ENCODE assay signal across 16 cellular contexts in the genomic region with DNA sequence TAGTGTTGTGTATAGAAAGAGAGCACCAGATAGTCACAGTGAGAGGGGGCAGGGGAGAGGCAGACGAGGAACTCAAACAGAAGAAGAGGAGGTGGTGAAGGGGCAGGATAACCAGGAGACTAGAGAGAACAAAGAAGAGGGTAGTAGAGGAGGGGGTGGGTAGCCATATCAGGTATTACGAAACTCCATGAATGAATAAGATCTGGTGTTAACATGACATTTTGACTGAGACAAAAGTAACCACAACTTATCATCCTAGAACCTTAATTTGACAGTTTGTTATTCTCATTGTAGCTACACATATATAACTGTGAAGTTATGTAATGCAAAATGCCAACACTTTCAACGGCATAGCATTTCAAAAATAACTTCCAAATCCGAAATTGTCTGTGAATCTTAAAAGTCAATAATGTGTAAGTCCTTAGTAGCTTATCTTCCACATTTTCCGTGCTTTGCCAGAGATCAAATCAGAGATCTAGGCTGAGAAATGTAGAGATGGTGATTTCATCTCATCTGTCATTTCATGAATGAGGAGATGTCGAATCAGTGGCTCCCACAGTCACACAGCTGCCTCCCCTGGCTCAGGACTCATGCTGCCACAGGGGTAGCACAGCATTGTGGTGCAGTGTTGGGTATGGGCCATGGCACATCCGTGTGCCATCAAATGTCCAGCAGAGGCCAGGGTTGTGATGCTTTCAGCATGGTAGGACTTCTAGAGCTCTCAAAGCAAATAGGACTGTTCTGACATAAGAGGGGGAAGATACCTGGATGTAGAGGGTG.
DNase-seq lines count a peak whose midpoint lies in the region; ATAC-seq and TF ChIP-seq lines count a peak whose summit lies in the region.
"Had no signal": no experiment of that assay in that cellular context is flagged by ENCODE, and none has a peak within 500 bp of the region (broad histone marks: within the 10 kb centered on the region; RNA-seq: fewer than 3 reads in every experiment).

No MANE protein-coding gene starts in this region.

- no peaks in the 10 kb centered on the region for H3K4me1 ChIP-seq in BE2C
- H3K4me1 ChIP-seq: heart left ventricle had no signal

- no peaks in the 10 kb centered on the region; the same call in 1 of the 2 replicates for H3K27me3 ChIP-seq in BE2C
- H3K27me3 ChIP-seq: heart left ventricle had no signal

- H3K27me3 Mint-ChIP-seq in natural killer cell treated with Interleukin-12 subunit alpha and Interleukin-12 subunit beta and Interleukin-15 and Interleukin-18, amount 100 ng/mL, for 72 hours, result peaks cover 0 to 11% of the 10 kb centered on the region in 2 donors
- no peaks in the 10 kb centered on the region for H3K27me3 Mint-ChIP-seq in natural killer cell (ENCODE audit: low read depth in 2 of 2)
- peaks cover 4% of the 10 kb centered on the region for H3K27me3 Mint-ChIP-seq in activated naive CD8-positive, alpha-beta T cell treated with anti-CD3 and anti-CD28 coated beads for 36 hours
- H3K27me3 Mint-ChIP-seq: activated naive CD4-positive, alpha-beta T cell treated with anti-CD3 and anti-CD28 coated beads, Interleukin-2, amount 50 U/mL, for 24 hours had no signal

- peak; percentile 53 to 80 for ATAC-seq in natural killer cell treated with Interleukin-12 subunit alpha and Interleukin-12 subunit beta and Interleukin-15 and Interleukin-18, amount 100 ng/mL, for 72 hours
- ATAC-seq in natural killer cell (no peak), HG02852 (IDR thresholded peaks at IDR 0.05; ENCODE audit: unreplicated experiment) (peak; percentile 61), HG03025 (IDR thresholded peaks at IDR 0.05; ENCODE audit: low FRiP score, unreplicated experiment) (no peak)
- peak; percentile 85 for ATAC-seq in stimulated activated naive CD8-positive, alpha-beta T cell treated with anti-CD3 and anti-CD28 coated beads, Interleukin-15, Interleukin-2, amounts not matched to agents 100 U/mL and 50 U/mL, for 24 hours
- ATAC-seq: heart left ventricle, left cardiac atrium, PC-3 had no signal

- DNase-seq in natural killer cell treated with Interleukin-12 subunit alpha and Interleukin-12 subunit beta and Interleukin-15 and Interleukin-18, amount 100 ng/mL, for 72 hours (ENCODE audit: low spot score), result no peak
- DNase-seq in natural killer cell (no peak), BE2C (no peak), NCI-H446 (lab: John Stamatoyannopoulos, UW) (no peak)
- peak; percentile 32 for DNase-seq in activated naive CD8-positive, alpha-beta T cell treated with anti-CD3 and anti-CD28 coated beads for 36 hours
- DNase-seq in stimulated activated naive CD8-positive, alpha-beta T cell treated with anti-CD3 and anti-CD28 coated beads, Interleukin-15, Interleukin-2, amounts not matched to agents 100 U/mL and 50 U/mL, for 24 hours, result peak; percentile 10
- DNase-seq: HCEC 1CT, heart left ventricle, left cardiac atrium, NCI-H1092, NCI-H2227 treated with DMSO at 0.1 percent for 48 hours, PC-3, SW 1271 had no signal

- H3K36me3 ChIP-seq in BE2C, result no peaks in the 10 kb centered on the region
- H3K36me3 ChIP-seq: heart left ventricle had no signal

- H3K36me3 Mint-ChIP-seq in natural killer cell treated with Interleukin-12 subunit alpha and Interleukin-12 subunit beta and Interleukin-15 and Interleukin-18, amount 100 ng/mL, for 72 hours, result no peaks in the 10 kb centered on the region
- H3K36me3 Mint-ChIP-seq in natural killer cell, result no peaks in the 10 kb centered on the region
- no peaks in the 10 kb centered on the region for H3K36me3 Mint-ChIP-seq in activated naive CD8-positive, alpha-beta T cell treated with anti-CD3 and anti-CD28 coated beads for 36 hours
- H3K36me3 Mint-ChIP-seq: activated naive CD4-positive, alpha-beta T cell treated with anti-CD3 and anti-CD28 coated beads, Interleukin-2, amount 50 U/mL, for 24 hours had no signal

- H3K4me3 ChIP-seq in BE2C (ENCODE audit: low read depth, low read length), result no peak overlapping the region
- H3K4me3 ChIP-seq: heart left ventricle had no signal

- TF ChIP-seq CTCF in natural killer cell (IDR thresholded peaks at IDR 0.05) (no peak), BE2C (IDR thresholded peaks at IDR 0.05; ENCODE audit: low read depth, low read length) (no peak)

- H3K4me1 Mint-ChIP-seq in natural killer cell treated with Interleukin-12 subunit alpha and Interleukin-12 subunit beta and Interleukin-15 and Interleukin-18, amount 100 ng/mL, for 72 hours (ENCODE audit: low read depth in 2 of 2), result peaks cover 10 to 14% of the 10 kb centered on the region in 2 donors
- no peaks in the 10 kb centered on the region for H3K4me1 Mint-ChIP-seq in natural killer cell
- H3K4me1 Mint-ChIP-seq in activated naive CD8-positive, alpha-beta T cell treated with anti-CD3 and anti-CD28 coated beads for 36 hours, result peaks cover 16% of the 10 kb centered on the region

- intact Hi-C loops in natural killer cell (cut with micrococcal nuclease), result no loop called here

- H3K9me3 ChIP-seq in BE2C, result no peaks in the 10 kb centered on the region
- H3K9me3 ChIP-seq: heart left ventricle had no signal

- H3K27ac Mint-ChIP-seq in natural killer cell treated with Interleukin-12 subunit alpha and Interleukin-12 subunit beta and Interleukin-15 and Interleukin-18, amount 100 ng/mL, for 72 hours, result no peak overlapping the region
- H3K27ac Mint-ChIP-seq in natural killer cell, result no peak overlapping the region
- H3K27ac Mint-ChIP-seq in activated naive CD8-positive, alpha-beta T cell treated with anti-CD3 and anti-CD28 coated beads for 36 hours, result peak overlapping the region; percentile 64
- H3K27ac Mint-ChIP-seq: activated naive CD4-positive, alpha-beta T cell treated with anti-CD3 and anti-CD28 coated beads, Interleukin-2, amount 50 U/mL, for 24 hours had no signal

- no peaks in the 10 kb centered on the region for H3K9me3 Mint-ChIP-seq in natural killer cell treated with Interleukin-12 subunit alpha and Interleukin-12 subunit beta and Interleukin-15 and Interleukin-18, amount 100 ng/mL, for 72 hours
- H3K9me3 Mint-ChIP-seq in natural killer cell, result no peaks in the 10 kb centered on the region
- no peaks in the 10 kb centered on the region for H3K9me3 Mint-ChIP-seq in activated naive CD8-positive, alpha-beta T cell treated with anti-CD3 and anti-CD28 coated beads for 36 hours
- H3K9me3 Mint-ChIP-seq: activated naive CD4-positive, alpha-beta T cell treated with anti-CD3 and anti-CD28 coated beads, Interleukin-2, amount 50 U/mL, for 24 hours had no signal

- H3K4me3 Mint-ChIP-seq in natural killer cell treated with Interleukin-12 subunit alpha and Interleukin-12 subunit beta and Interleukin-15 and Interleukin-18, amount 100 ng/mL, for 72 hours, result peak overlapping the region; percentile 37
- H3K4me3 Mint-ChIP-seq in natural killer cell, result no peak overlapping the region
- H3K4me3 Mint-ChIP-seq in activated naive CD8-positive, alpha-beta T cell treated with anti-CD3 and anti-CD28 coated beads for 36 hours, result no peak overlapping the region
- H3K4me3 Mint-ChIP-seq: activated naive CD4-positive, alpha-beta T cell treated with anti-CD3 and anti-CD28 coated beads, Interleukin-2, amount 50 U/mL, for 24 hours had no signal

Comparison
In these comparisons a context has a peak if more than half of its experiments do, and no peak if none do; other contexts are left out.
1. ATAC-seq: peak in natural killer cell treated with Interleukin-12 subunit alpha and Interleukin-12 subunit beta and Interleukin-15 and Interleukin-18, amount 100 ng/mL, for 72 hours (2 of 2), HG02852 (single experiment) and stimulated activated naive CD8-positive, alpha-beta T cell treated with anti-CD3 and anti-CD28 coated beads, Interleukin-15, Interleukin-2, amounts not matched to agents 100 U/mL and 50 U/mL, for 24 hours (single experiment); none in natural killer cell (0 of 3) and HG03025 (single experiment).
2. DNase-seq: peak in activated naive CD8-positive, alpha-beta T cell treated with anti-CD3 and anti-CD28 coated beads for 36 hours (single experiment) and stimulated activated naive CD8-positive, alpha-beta T cell treated with anti-CD3 and anti-CD28 coated beads, Interleukin-15, Interleukin-2, amounts not matched to agents 100 U/mL and 50 U/mL, for 24 hours (single experiment); none in natural killer cell treated with Interleukin-12 subunit alpha and Interleukin-12 subunit beta and Interleukin-15 and Interleukin-18, amount 100 ng/mL, for 72 hours (single experiment), natural killer cell (single experiment), BE2C (single experiment) and NCI-H446 (0 of 2).